2 cellular contexts compared by ENCODE assay signal in genomic region chr20:44187054-44187762, GRCh38.
TF ChIP-seq lines count a peak whose summit lies in the region.

Gene JPH2 (minus strand): TSS chr20:44187188. CDS start chr20:44186705, 483 bp downstream.

TF ChIP-seq in HCT116, 20 proteins besides CTCF, POLR2A, EP300 and RAD21 (continued from another document):
- no peak for TF ChIP-seq REST (IDR thresholded peaks at IDR 0.05; ENCODE audit: low read depth)
- no peak for TF ChIP-seq SIN3A (IDR thresholded peaks at IDR 0.05; ENCODE audit: low read depth)
- TF ChIP-seq MAX (IDR thresholded peaks at IDR 0.05): no peak
- no peak for TF ChIP-seq SP1 (IDR thresholded peaks at IDR 0.05; ENCODE audit: low read depth)
- no peak for TF ChIP-seq ATF3 (IDR thresholded peaks at IDR 0.05)
- TF ChIP-seq JUND (IDR thresholded peaks at IDR 0.05): no peak
- no peak for TF ChIP-seq TCF7L2 (IDR thresholded peaks at IDR 0.05; ENCODE audit: borderline replicate concordance, extremely low read depth, insufficient read depth, insufficient read length)
- no peak for TF ChIP-seq EZH2phosphoT487 (IDR thresholded peaks at IDR 0.05; ENCODE audit: borderline replicate concordance)
- no peak for TF ChIP-seq EGR1 (IDR thresholded peaks at IDR 0.05; ENCODE audit: low read depth)

TF ChIP-seq in WTC11, 78 proteins besides CTCF, POLR2A, EP300 and RAD21 (continued from another document):
- TF ChIP-seq, protein P1, sequence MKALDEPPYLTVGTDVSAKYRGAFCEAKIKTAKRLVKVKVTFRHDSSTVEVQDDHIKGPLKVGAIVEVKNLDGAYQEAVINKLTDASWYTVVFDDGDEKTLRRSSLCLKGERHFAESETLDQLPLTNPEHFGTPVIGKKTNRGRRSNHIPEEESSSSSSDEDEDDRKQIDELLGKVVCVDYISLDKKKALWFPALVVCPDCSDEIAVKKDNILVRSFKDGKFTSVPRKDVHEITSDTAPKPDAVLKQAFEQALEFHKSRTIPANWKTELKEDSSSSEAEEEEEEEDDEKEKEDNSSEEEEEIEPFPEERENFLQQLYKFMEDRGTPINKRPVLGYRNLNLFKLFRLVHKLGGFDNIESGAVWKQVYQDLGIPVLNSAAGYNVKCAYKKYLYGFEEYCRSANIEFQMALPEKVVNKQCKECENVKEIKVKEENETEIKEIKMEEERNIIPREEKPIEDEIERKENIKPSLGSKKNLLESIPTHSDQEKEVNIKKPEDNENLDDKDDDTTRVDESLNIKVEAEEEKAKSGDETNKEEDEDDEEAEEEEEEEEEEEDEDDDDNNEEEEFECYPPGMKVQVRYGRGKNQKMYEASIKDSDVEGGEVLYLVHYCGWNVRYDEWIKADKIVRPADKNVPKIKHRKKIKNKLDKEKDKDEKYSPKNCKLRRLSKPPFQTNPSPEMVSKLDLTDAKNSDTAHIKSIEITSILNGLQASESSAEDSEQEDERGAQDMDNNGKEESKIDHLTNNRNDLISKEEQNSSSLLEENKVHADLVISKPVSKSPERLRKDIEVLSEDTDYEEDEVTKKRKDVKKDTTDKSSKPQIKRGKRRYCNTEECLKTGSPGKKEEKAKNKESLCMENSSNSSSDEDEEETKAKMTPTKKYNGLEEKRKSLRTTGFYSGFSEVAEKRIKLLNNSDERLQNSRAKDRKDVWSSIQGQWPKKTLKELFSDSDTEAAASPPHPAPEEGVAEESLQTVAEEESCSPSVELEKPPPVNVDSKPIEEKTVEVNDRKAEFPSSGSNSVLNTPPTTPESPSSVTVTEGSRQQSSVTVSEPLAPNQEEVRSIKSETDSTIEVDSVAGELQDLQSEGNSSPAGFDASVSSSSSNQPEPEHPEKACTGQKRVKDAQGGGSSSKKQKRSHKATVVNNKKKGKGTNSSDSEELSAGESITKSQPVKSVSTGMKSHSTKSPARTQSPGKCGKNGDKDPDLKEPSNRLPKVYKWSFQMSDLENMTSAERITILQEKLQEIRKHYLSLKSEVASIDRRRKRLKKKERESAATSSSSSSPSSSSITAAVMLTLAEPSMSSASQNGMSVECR (CRISPR knock-in tag; IDR thresholded peaks at IDR 0.05; ENCODE audit: borderline replicate concordance): no peak
- TF ChIP-seq ZNF138 (CRISPR knock-in tag; conservative IDR thresholded peaks at IDR 0.05) (no peak), CBFB (CRISPR knock-in tag; IDR thresholded peaks at IDR 0.05; ENCODE audit: low read depth) (no peak), CREM (CRISPR knock-in tag; IDR thresholded peaks at IDR 0.05) (no peak), ZNF671 (CRISPR knock-in tag; IDR thresholded peaks at IDR 0.05) (no peak), SP1 (CRISPR knock-in tag; conservative IDR thresholded peaks at IDR 0.05) (no peak), FOXJ3 (CRISPR knock-in tag; IDR thresholded peaks at IDR 0.05; ENCODE audit: borderline replicate concordance) (no peak), MAX (CRISPR knock-in tag; IDR thresholded peaks at IDR 0.05) (no peak), NR3C1 (CRISPR knock-in tag; conservative IDR thresholded peaks at IDR 0.05; ENCODE audit: low read depth) (no peak)
